2 cellular contexts compared by ENCODE assay signal in genomic region chr2:132698347-132698746, GRCh38. TPM values are rescaled to one million over a fixed set of nuclear protein-coding genes. Genes with fewer than 3 reads are reported as not detected.
"Had no signal": no experiment of that assay in that cellular context is flagged by ENCODE, and none has a peak within 500 bp of the region (broad histone marks: within the 10 kb centered on the region; RNA-seq: fewer than 3 reads in every experiment).

No MANE protein-coding gene starts in this region.

RNA-seq across cellular contexts. Expression of gene LYPD1, which starts 28.3 kb away (rescaled TPM):
- total RNA-seq: right cardiac atrium, vagina had no signal
